ENCODE assay signal across 1 cellular context in genomic region chr17:13727441-13728171, GRCh38.
TF ChIP-seq lines count a peak whose summit lies in the region.

No MANE protein-coding gene starts in this region.

TF ChIP-seq in IMR-90, 13 proteins besides CTCF, POLR2A, EP300 and RAD21 (continued from another document):
- no peak for TF ChIP-seq ELK1 (IDR thresholded peaks at IDR 0.05; ENCODE audit: borderline replicate concordance, low read depth, low read length)
